Comparison of ENCODE assay signal across 19 cellular contexts in the genomic region with DNA sequence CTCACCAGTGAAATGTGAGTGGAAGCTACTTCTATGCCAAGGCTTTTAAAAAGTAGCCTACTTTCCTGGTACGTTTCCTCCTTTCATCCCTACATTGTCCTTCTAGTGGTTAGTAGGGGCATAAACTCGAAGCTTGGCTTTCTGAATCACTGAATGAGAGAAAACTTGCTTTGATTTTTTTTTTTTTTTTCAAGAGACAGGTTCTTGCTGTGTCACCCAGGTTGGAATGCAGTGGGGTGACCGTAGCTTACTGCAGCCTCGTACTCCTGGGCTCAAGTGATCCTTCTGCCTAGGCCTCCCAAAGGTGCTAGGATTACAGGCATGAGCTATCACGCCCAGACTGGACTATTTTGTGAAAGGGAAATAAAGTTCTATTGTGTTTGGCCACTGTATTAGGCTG.
DNase-seq lines count a peak whose midpoint lies in the region; ATAC-seq and TF ChIP-seq lines count a peak whose summit lies in the region.
"Had no signal": no experiment of that assay in that cellular context is flagged by ENCODE, and none has a peak within 500 bp of the region (broad histone marks: within the 10 kb centered on the region; RNA-seq: fewer than 3 reads in every experiment).

No MANE protein-coding gene starts in this region.

- no peaks in the 10 kb centered on the region for H3K79me2 ChIP-seq in mammary epithelial cell (ENCODE audit: insufficient read depth, low read length)

- H3K9me3 ChIP-seq in mammary epithelial cell (replicated peaks; ENCODE audit: insufficient read depth, low read length) (no peaks in the 10 kb centered on the region), breast epithelium (peaks cover 0 to 4% of the 10 kb centered on the region in 2 donors)
- H3K9me3 ChIP-seq: Caco-2, HAP-1 had no signal

- TF ChIP-seq CTCF in mammary epithelial cell (conservative IDR thresholded peaks at IDR 0.05 in 1 of 2, IDR thresholded peaks at IDR 0.05 in 1 of 2; ENCODE audit: extremely low read depth in 1 of 2, insufficient read depth in 1 of 2, low read depth in 1 of 2, low read length in 2 of 2) (peak; percentile 13 to 21), breast epithelium (IDR thresholded peaks at IDR 0.05) (no peak), epithelial cell of esophagus (IDR thresholded peaks at IDR 0.05; ENCODE audit: insufficient read depth, low read depth, low read length, missing control alignments) (no peak), type B pancreatic cell (conservative IDR thresholded peaks at IDR 0.05) (peak; percentile 21)

- H3K9ac ChIP-seq in mammary epithelial cell (ENCODE audit: insufficient read depth, low read length), result no peak overlapping the region
- H3K9ac ChIP-seq: BLaER1 had no signal

- no peaks in the 10 kb centered on the region for H3K4me1 ChIP-seq in mammary epithelial cell (ENCODE audit: insufficient read depth, low read length)
- H3K4me1 ChIP-seq in breast epithelium, result no peaks in the 10 kb centered on the region
- H3K4me1 ChIP-seq: Caco-2, HAP-1 had no signal

- H4K20me1 ChIP-seq in mammary epithelial cell (ENCODE audit: insufficient read depth, low read length), result no peaks in the 10 kb centered on the region
- H4K20me1 ChIP-seq: BLaER1 had no signal

- H3K27me3 Mint-ChIP-seq in type B pancreatic cell, result peaks cover under 1% of the 10 kb centered on the region
- H3K27me3 Mint-ChIP-seq in activated CD8-positive, alpha-beta memory T cell treated with anti-CD3 and anti-CD28 coated beads, Interleukin-2, amount 10 ng/mL, durations not matched to agents 7 days and 5 days, result peaks cover 17% of the 10 kb centered on the region

- intact Hi-C loops in mammary epithelial cell (cut with micrococcal nuclease), result no loop called here
- intact Hi-C loops in breast epithelium (cut with DNase I; ENCODE audit: low total_unique reads), result no loop called here

- H3K27ac Mint-ChIP-seq in type B pancreatic cell, result no peak overlapping the region
- H3K27ac Mint-ChIP-seq in activated CD8-positive, alpha-beta memory T cell treated with anti-CD3 and anti-CD28 coated beads, Interleukin-2, amount 10 ng/mL, durations not matched to agents 7 days and 5 days, result no peak overlapping the region
- H3K27ac Mint-ChIP-seq: B cell; CD4-positive, CD25-positive, alpha-beta regulatory T cell; CD8-positive, alpha-beta T cell; GM23338 had no signal

- no TSS peak for BruUV-seq in mammary epithelial cell (replicated peaks; lab: Mats Ljungman, UMichigan)

- H3K4me2 ChIP-seq in mammary epithelial cell (ENCODE audit: insufficient read depth, low read depth, low read length), result no peak overlapping the region
- H3K4me2 ChIP-seq: BLaER1, GM23338 had no signal

- H3K4me3 ChIP-seq in mammary epithelial cell (replicated peaks in 1 of 3; ENCODE audit: insufficient read depth in 1 of 3, low read depth in 2 of 3, low read length in 3 of 3), result no peak overlapping the region
- no peak overlapping the region for H3K4me3 ChIP-seq in breast epithelium
- no peak overlapping the region for H3K4me3 ChIP-seq in epithelial cell of esophagus (ENCODE audit: low read length)
- H3K4me3 ChIP-seq: BLaER1, GM23338, HAP-1 had no signal

- no peak for DNase-seq in mammary epithelial cell
- no peak for DNase-seq in breast epithelium (ENCODE audit: low spot score in 2 of 2)
- DNase-seq in epithelial cell of esophagus (ENCODE audit: low read depth), result peak; percentile 52
- peak; percentile 57 for DNase-seq in kidney tubule cell (ENCODE audit: low spot score)
- no peak for DNase-seq in type B pancreatic cell (ENCODE audit: extremely low spot score, unreplicated experiment)
- DNase-seq in activated CD8-positive, alpha-beta memory T cell treated with anti-CD3 and anti-CD28 coated beads, Interleukin-2, amount 10 ng/mL, durations not matched to agents 7 days and 5 days, result no peak
- DNase-seq in HCEC 1CT, result no peak
- DNase-seq: Caco-2; CD4-positive, CD25-positive, alpha-beta regulatory T cell; CD8-positive, alpha-beta T cell; DMS153; DND-41 had no signal

- TF ChIP-seq POLR2A in breast epithelium (IDR thresholded peaks at IDR 0.05), result no peak

- no peak overlapping the region for H3K27ac ChIP-seq in mammary epithelial cell (ENCODE audit: insufficient read depth, low read depth, low read length)
- H3K27ac ChIP-seq in breast epithelium, result no peak overlapping the region
- H3K27ac ChIP-seq: 22Rv1, BLaER1, C4-2B had no signal

- in situ Hi-C loops in mammary epithelial cell (cut with MboI; ENCODE audit: low sequenced_read_pairs in 2 of 2), result no loop called here

- ATAC-seq in activated CD8-positive, alpha-beta memory T cell treated with anti-CD3 and anti-CD28 coated beads, Interleukin-2, amount 10 ng/mL, durations not matched to agents 7 days and 5 days, result no peak
- no peak for ATAC-seq in GM18907 (IDR thresholded peaks at IDR 0.05; ENCODE audit: unreplicated experiment)
- ATAC-seq: CD8-positive, alpha-beta T cell; GM23338 had no signal

- H3K4me1 Mint-ChIP-seq in type B pancreatic cell (ENCODE audit: unreplicated experiment), result peaks cover 22% of the 10 kb centered on the region
- H3K4me1 Mint-ChIP-seq in activated CD8-positive, alpha-beta memory T cell treated with anti-CD3 and anti-CD28 coated beads, Interleukin-2, amount 10 ng/mL, durations not matched to agents 7 days and 5 days, result no peaks in the 10 kb centered on the region
- H3K4me1 Mint-ChIP-seq: B cell had no signal

- dilution Hi-C loops in mammary epithelial cell (cut with HindIII; ENCODE audit: low sequenced_read_pairs), result no loop called here

- no peaks in the 10 kb centered on the region for H3K27me3 ChIP-seq in mammary epithelial cell (ENCODE audit: insufficient read depth, low read length)
- H3K27me3 ChIP-seq in breast epithelium, result no peaks in the 10 kb centered on the region
- H3K27me3 ChIP-seq: BLaER1 had no signal

- peaks cover under 1% of the 10 kb centered on the region for H3K9me3 Mint-ChIP-seq in type B pancreatic cell
- no peaks in the 10 kb centered on the region for H3K9me3 Mint-ChIP-seq in activated CD8-positive, alpha-beta memory T cell treated with anti-CD3 and anti-CD28 coated beads, Interleukin-2, amount 10 ng/mL, durations not matched to agents 7 days and 5 days (ENCODE audit: low read depth)
- H3K9me3 Mint-ChIP-seq: CD8-positive, alpha-beta T cell; GM23338 had no signal

- 56% methylated on average over 5 of the region's 5 CpGs for WGBS in mammary epithelial cell (ENCODE audit: low coverage, missing lambda C conversion rate)

- no peak overlapping the region for H2AFZ ChIP-seq in mammary epithelial cell (ENCODE audit: low read depth, low read length)
- H2AFZ ChIP-seq: GM23338 had no signal

- CTCF ChIA-PET in mammary epithelial cell (lab: Charles Lee; ENCODE audit: low non-redundant PET), result interaction anchor here (0.6 kb wide), 1 partner anchor 9 kb away, joined by 4 read pairs; no protein-coding TSS in a partner anchor
- CTCF ChIA-PET in activated CD8-positive, alpha-beta memory T cell treated with anti-CD3 and anti-CD28 coated beads, Interleukin-2, amount 10 ng/mL, durations not matched to agents 7 days and 5 days (lab: Charles Lee), result interaction anchor here (0.7 kb wide), 1 partner anchor 35 kb away, joined by 3 read pairs; no protein-coding TSS in a partner anchor

- no peaks in the 10 kb centered on the region for H3K36me3 Mint-ChIP-seq in type B pancreatic cell
- H3K36me3 Mint-ChIP-seq in activated CD8-positive, alpha-beta memory T cell treated with anti-CD3 and anti-CD28 coated beads, Interleukin-2, amount 10 ng/mL, durations not matched to agents 7 days and 5 days, result peaks cover under 1% of the 10 kb centered on the region
- H3K36me3 Mint-ChIP-seq: CD4-positive, CD25-positive, alpha-beta regulatory T cell; CD8-positive, alpha-beta T cell had no signal

- H3K36me3 ChIP-seq in mammary epithelial cell (ENCODE audit: insufficient read depth, low read length) (no peaks in the 10 kb centered on the region), breast epithelium (no peaks in the 10 kb centered on the region)
- H3K36me3 ChIP-seq: BLaER1, HAP-1 had no signal

- H3K4me3 Mint-ChIP-seq in type B pancreatic cell, result no peak overlapping the region
- no peak overlapping the region for H3K4me3 Mint-ChIP-seq in activated CD8-positive, alpha-beta memory T cell treated with anti-CD3 and anti-CD28 coated beads, Interleukin-2, amount 10 ng/mL, durations not matched to agents 7 days and 5 days
- H3K4me3 Mint-ChIP-seq: B cell; CD4-positive, CD25-positive, alpha-beta regulatory T cell; CD8-positive, alpha-beta T cell; GM23338 had no signal

Comparison
In these comparisons a context has a peak if more than half of its experiments do, and no peak if none do; other contexts are left out.
1. CTCF ChIP-seq: peak in mammary epithelial cell (2 of 2) and type B pancreatic cell (single experiment); none in breast epithelium (0 of 3) and epithelial cell of esophagus (single experiment).
2. DNase-seq: peak in epithelial cell of esophagus (single experiment) and kidney tubule cell (single experiment); none in mammary epithelial cell (single experiment), breast epithelium (0 of 2), type B pancreatic cell (single experiment), activated CD8-positive, alpha-beta memory T cell treated with anti-CD3 and anti-CD28 coated beads, Interleukin-2, amount 10 ng/mL, durations not matched to agents 7 days and 5 days (single experiment) and HCEC 1CT (single experiment).